Comparison of ENCODE assay signal across 8 cellular contexts in genomic region chr14:89425931-89426330, GRCh38. TPM values are rescaled to one million over a fixed set of nuclear protein-coding genes. Genes with fewer than 3 reads are reported as not detected.
A peak's percentile ranks its signal among the peaks of the same experiment; 100 is the strongest.
DNase-seq lines count a peak whose midpoint lies in the region; ATAC-seq and TF ChIP-seq lines count a peak whose summit lies in the region.

No MANE protein-coding gene starts in this region.

- no peaks in the 10 kb centered on the region for H3K9me3 Mint-ChIP-seq in immature natural killer cell

- H3K27ac Mint-ChIP-seq in immature natural killer cell: peak overlapping the region; percentile 71 to 91 (median 84)

- peaks cover 83 to 89% of the 10 kb centered on the region in 2 donors for H3K4me1 Mint-ChIP-seq in immature natural killer cell

- peaks cover 40% of the 10 kb centered on the region for H3K4me1 ChIP-seq in SJCRH30

- ATAC-seq in GM21786 (IDR thresholded peaks at IDR 0.05; ENCODE audit: unreplicated experiment) (peak; percentile 23), GM21737 (IDR thresholded peaks at IDR 0.05; ENCODE audit: unreplicated experiment) (no peak), Right ventricle myocardium inferior (no peak), GM18505 (IDR thresholded peaks at IDR 0.05; ENCODE audit: unreplicated experiment) (no peak)

- H3K36me3 ChIP-seq in SJCRH30: no peaks in the 10 kb centered on the region

- intact Hi-C loops in Right ventricle myocardium inferior (cut with DNase I): loop anchor here (10.0 kb wide), 1 partner anchor 339 kb away; no protein-coding TSS in a partner anchor

- TF ChIP-seq POLR2A in GM18505 (IDR thresholded peaks at IDR 0.05; ENCODE audit: borderline replicate concordance, extremely low read depth, insufficient read depth, insufficient read length): no peak

- peak overlapping the region; percentile 49 to 75 (median 56) for H3K4me3 Mint-ChIP-seq in immature natural killer cell

- H3K27me3 ChIP-seq in SJCRH30: no peaks in the 10 kb centered on the region

- in situ Hi-C loops in Caki2 (cut with HindIII; ENCODE audit: low pct_unique_long_range_greater_than_20kb, low sequenced_read_pairs): no loop called here

- peaks cover 0 to 5% (median 0%) of the 10 kb centered on the region in 3 donors for H3K36me3 Mint-ChIP-seq in immature natural killer cell

- peaks cover 2 to 7% (median 3%) of the 10 kb centered on the region in 3 donors for H3K27me3 Mint-ChIP-seq in immature natural killer cell (ENCODE audit: low read depth in 3 of 3)

- peak overlapping the region; percentile 77 for H3K27ac ChIP-seq in SJCRH30

- no peaks in the 10 kb centered on the region for H3K9me3 ChIP-seq in SJCRH30 (replicated peaks)

- DNase-seq in Caki2 (ENCODE audit: low read depth) (peak; percentile 87), SJCRH30 (peak; percentile 83 to 84), immature natural killer cell (peak in 2 of 3 donors; percentile 28 to 46), NCI-H1092 (lab: John Stamatoyannopoulos, UW) (no peak), Right ventricle myocardium inferior (ENCODE audit: missing footprints) (no peak)

- H3K4me3 ChIP-seq in SJCRH30: no peak overlapping the region

RNA-seq across cellular contexts. Expression of gene FOXN3, which starts 8.9 kb away (rescaled TPM):
- 3.2 and 5.9 TPM in 2 replicates for total RNA-seq in Caki2 (2014; rRNA removed; shearing (Covaris generic); ENCODE audit: low replicate concordance)
- total RNA-seq in SJCRH30 (2014; rRNA removed; shearing (Covaris generic)): 45.8 and 49.7 TPM in 2 replicates
- polyA plus RNA-seq in immature natural killer cell: 100 to 1,000 TPM in 2 of 3 donors, 10 to 100 TPM in 1; 88.6 to 150 (median 102) TPM
- total RNA-seq in Right ventricle myocardium inferior: 127 TPM

Comparison
In these comparisons a context has a peak if more than half of its experiments do, and no peak if none do; other contexts are left out.
1. DNase-seq: peak in Caki2 (single experiment), SJCRH30 (2 of 2) and immature natural killer cell (2 of 3); none in NCI-H1092 (single experiment) and Right ventricle myocardium inferior (single experiment).